In genomic region chr17:75845058-75845711, GRCh38 we compare ENCODE assay signal across 8 cellular contexts. TPM values are rescaled to one million over a fixed set of nuclear protein-coding genes. Genes with fewer than 3 reads are reported as not detected.
DNase-seq lines count a peak whose midpoint lies in the region; ATAC-seq and TF ChIP-seq lines count a peak whose summit lies in the region.

No MANE protein-coding gene starts in this region.

- H3K9me3 Mint-ChIP-seq in endothelial cell (ENCODE audit: unreplicated experiment): no peaks in the 10 kb centered on the region

- H3K4me1 Mint-ChIP-seq in endothelial cell (ENCODE audit: unreplicated experiment): peaks cover 38% of the 10 kb centered on the region

- H3K27ac Mint-ChIP-seq in endothelial cell (ENCODE audit: unreplicated experiment): peak overlapping the region; percentile 93

- peaks cover 7% of the 10 kb centered on the region for H3K27me3 Mint-ChIP-seq in endothelial cell (ENCODE audit: unreplicated experiment)

- H3K36me3 Mint-ChIP-seq in endothelial cell (ENCODE audit: low read depth, unreplicated experiment): peaks cover 15% of the 10 kb centered on the region

- peak overlapping the region; percentile 59 for H3K4me3 Mint-ChIP-seq in endothelial cell (ENCODE audit: unreplicated experiment)

- ATAC-seq in GM18508 (IDR thresholded peaks at IDR 0.05; ENCODE audit: insufficient read depth, unreplicated experiment) (peak; percentile 50), HG02938 (IDR thresholded peaks at IDR 0.05; ENCODE audit: unreplicated experiment) (peak; percentile 73)

- peak; percentile 81 for TF ChIP-seq CTCF in endothelial cell (IDR thresholded peaks at IDR 0.05; ENCODE audit: unreplicated experiment)

- DNase-seq in AG08396 (ENCODE audit: low spot score): peak; percentile 88
- peak; percentile 36 for DNase-seq in NCI-H226
- DNase-seq in activated CD4-positive, alpha-beta T cell treated with anti-CD3 and anti-CD28 coated beads, Interleukin-2, amount 50 U/mL, for 4 hours: peak; percentile 51 to 53
- peak; percentile 70 for DNase-seq in endothelial cell (ENCODE audit: low spot score)
- DNase-seq in mucosa of gallbladder (ENCODE audit: low spot score): peak; percentile 88
- DNase-seq in superior temporal gyrus (ENCODE audit: extremely low spot score): peak; percentile 45

RNA-seq across cellular contexts. Expression of gene UNC13D, which starts 1.0 kb away (rescaled TPM):
- total RNA-seq in endothelial cell (ENCODE audit: unreplicated experiment) (11.5 TPM), mucosa of gallbladder (26.4 TPM)

RNA-seq across cellular contexts. Expression of gene WBP2, which starts 9.9 kb away (rescaled TPM):
- total RNA-seq in endothelial cell (ENCODE audit: unreplicated experiment) (69.6 TPM), mucosa of gallbladder (160 TPM)

RNA-seq across cellular contexts. Expression of gene TRIM47, which starts 33.2 kb away (rescaled TPM):
- total RNA-seq in endothelial cell (ENCODE audit: unreplicated experiment) (4.4 TPM), mucosa of gallbladder (68.2 TPM)

RNA-seq across cellular contexts. Expression of gene TRIM65, which starts 51.6 kb away (rescaled TPM):
- total RNA-seq in endothelial cell (ENCODE audit: unreplicated experiment): 14.1 TPM
- 24.0 TPM for total RNA-seq in mucosa of gallbladder

RNA-seq across cellular contexts. Expression of gene MRPL38, which starts 59.5 kb away (rescaled TPM):
- total RNA-seq in endothelial cell (ENCODE audit: unreplicated experiment): 78.2 TPM
- 107 TPM for total RNA-seq in mucosa of gallbladder

Comparison
In these comparisons a context has a peak if more than half of its experiments do, and no peak if none do; other contexts are left out.
1. Peak in every context shown above with its lines: DNase-seq and ATAC-seq.
2. DNase-seq: peak in every context shown above with its lines; median percentile 88 in AG08396; 88 in mucosa of gallbladder; 70 in endothelial cell; 52 in activated CD4-positive, alpha-beta T cell treated with anti-CD3 and anti-CD28 coated beads, Interleukin-2, amount 50 U/mL, for 4 hours; 45 in superior temporal gyrus; 36 in NCI-H226.
3. RNA of gene TRIM47, which starts 33.2 kb away (total RNA-seq): 68.2 TPM in mucosa of gallbladder (single experiment); 4.4 TPM in endothelial cell (single experiment); every median in the first group is over 10 times any median in the second.